ENCODE assay signal across 15 cellular contexts in the genomic region with DNA sequence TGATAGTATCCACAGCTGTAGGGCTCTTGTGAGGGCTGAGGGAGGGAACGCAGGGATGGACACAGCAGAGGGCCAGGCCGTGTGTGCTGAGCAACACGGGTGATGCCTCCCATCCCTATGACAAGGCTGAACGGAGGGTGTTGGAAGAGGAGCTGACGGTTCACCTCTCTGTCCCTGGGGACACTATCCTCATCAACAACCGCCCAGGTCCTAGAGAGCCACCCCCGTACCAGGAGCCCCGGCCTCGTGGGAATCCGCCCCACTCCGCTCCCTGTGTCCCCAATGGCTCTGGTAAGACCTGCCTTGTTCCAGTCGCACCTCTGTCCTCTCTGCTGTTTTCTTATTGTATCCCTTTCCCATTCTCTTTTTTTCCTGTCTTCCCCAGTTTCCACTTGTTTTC. TPM values are rescaled to one million over a fixed set of nuclear protein-coding genes. Genes with fewer than 3 reads are reported as not detected.
DNase-seq lines count a peak whose midpoint lies in the region; ATAC-seq and TF ChIP-seq lines count a peak whose summit lies in the region.
"Had no signal": no experiment of that assay in that cellular context is flagged by ENCODE, and none has a peak within 500 bp of the region (broad histone marks: within the 10 kb centered on the region; RNA-seq: fewer than 3 reads in every experiment).

No MANE protein-coding gene starts in this region.

- H3K4me1 ChIP-seq in lower lobe of right lung (no peaks in the 10 kb centered on the region), spleen (no peaks in the 10 kb centered on the region)
- H3K4me1 ChIP-seq: A549 had no signal

- WGBS in spleen, 5 donors = 87 to 96% (median 90%) methylated on average over 12 of the region's 12 CpGs

- H3K27me3 ChIP-seq in lower lobe of right lung (ENCODE audit: low read depth) (no peaks in the 10 kb centered on the region), spleen (replicated peaks in 1 of 7) (no peaks in the 10 kb centered on the region)

- peaks cover 17% of the 10 kb centered on the region for H3K36me3 Mint-ChIP-seq in T-helper 17 cell (ENCODE audit: low read depth)
- peaks cover 53% of the 10 kb centered on the region for H3K36me3 Mint-ChIP-seq in chondrocyte (ENCODE audit: low read depth)

- TF ChIP-seq CTCF in GM20000 (IDR thresholded peaks at IDR 0.05; ENCODE audit: extremely low read depth, missing control alignments) (no peak), lower lobe of right lung (IDR thresholded peaks at IDR 0.05) (no peak), spleen (IDR thresholded peaks at IDR 0.05 in 8 of 11, conservative IDR thresholded peaks at IDR 0.05 in 3 of 11) (no peak), chondrocyte (IDR thresholded peaks at IDR 0.05) (no peak)

- H3K27me3 Mint-ChIP-seq in T-helper 17 cell (peaks cover 5% of the 10 kb centered on the region), chondrocyte (ENCODE audit: low read depth) (no peaks in the 10 kb centered on the region)

- H3K9me3 ChIP-seq in T-helper 17 cell (ENCODE audit: control insufficient read depth, low read length, poor library complexity, severe bottlenecking) (no peaks in the 10 kb centered on the region), lower lobe of right lung (no peaks in the 10 kb centered on the region), spleen (no peaks in the 10 kb centered on the region)
- H3K9me3 ChIP-seq: A549 had no signal

- no peak overlapping the region for H3K4me3 Mint-ChIP-seq in T-helper 17 cell
- H3K4me3 Mint-ChIP-seq in chondrocyte (ENCODE audit: unreplicated experiment) = no peak overlapping the region
- H3K4me3 Mint-ChIP-seq: CD14-positive monocyte; CD8-positive, alpha-beta T cell had no signal

- intact Hi-C loops in lower lobe of right lung (cut with DNase I) = no loop called here
- intact Hi-C loops in spleen (cut with DNase I; ENCODE audit: low total_unique reads) = no loop called here

- H3K36me3 ChIP-seq in lower lobe of right lung (peaks cover 82% of the 10 kb centered on the region), spleen (peaks cover 0 to 97% (median 41%) of the 10 kb centered on the region in 6 donors)

- no peak overlapping the region for H3K27ac ChIP-seq in lower lobe of right lung
- no peak overlapping the region for H3K27ac ChIP-seq in spleen
- H3K27ac ChIP-seq: A549 had no signal

- H3K27ac Mint-ChIP-seq in T-helper 17 cell (peak overlapping the region; percentile 37), chondrocyte (ENCODE audit: unreplicated experiment) (no peak overlapping the region)
- H3K27ac Mint-ChIP-seq: CD14-positive monocyte; CD8-positive, alpha-beta T cell had no signal

- no peak for ATAC-seq in T-helper 17 cell
- no peak for ATAC-seq in lower lobe of right lung
- ATAC-seq: A549; CD8-positive, alpha-beta T cell had no signal

- no peak overlapping the region for H3K4me3 ChIP-seq in lower lobe of right lung
- no peak overlapping the region for H3K4me3 ChIP-seq in spleen
- H3K4me3 ChIP-seq: A549 had no signal

- DNase-seq in GM20000 (ENCODE audit: low spot score) = peak; percentile 8
- DNase-seq in T-helper 17 cell = no peak
- peak; percentile 30 for DNase-seq in lower lobe of right lung
- DNase-seq in spleen = peak; percentile 51
- no peak for DNase-seq in NCI-H1436 treated with DMSO at 0.1 percent for 48 hours (lab: John Stamatoyannopoulos, UW)
- no peak for DNase-seq in chondrocyte (ENCODE audit: low spot score)
- no peak for DNase-seq in UCSD-AML1 (lab: John Stamatoyannopoulos, UW; ENCODE audit: unreplicated experiment)
- DNase-seq: CD8-positive, alpha-beta T cell; COR-L47; DND-41; GF-D8 had no signal

- TF ChIP-seq POLR2A in spleen (IDR thresholded peaks at IDR 0.05) = no peak

- H3K4me1 Mint-ChIP-seq in T-helper 17 cell = peaks cover 8% of the 10 kb centered on the region
- H3K4me1 Mint-ChIP-seq in chondrocyte (ENCODE audit: low read depth) = peaks cover 12% of the 10 kb centered on the region
- H3K4me1 Mint-ChIP-seq: CD14-positive monocyte had no signal

- H3K9me3 Mint-ChIP-seq in chondrocyte (ENCODE audit: low read depth) = no peaks in the 10 kb centered on the region
- H3K9me3 Mint-ChIP-seq: CD14-positive monocyte; CD8-positive, alpha-beta T cell had no signal

RNA-seq across cellular contexts. Expression of gene DDR1, which starts 10.1 kb away (rescaled TPM):
- total RNA-seq in T-helper 17 cell (1 to 10 TPM; 1.8 to 5.6 TPM), lower lobe of right lung (80.9 TPM), spleen (10 to 100 TPM; 13.0 to 37.1 (median 23.8) TPM), chondrocyte (112 to 157 TPM (median 117 TPM) in 3 replicates)
- polyA plus RNA-seq in spleen = 10 to 100 TPM in 1 of 3 donors, 1 to 10 TPM in 2; 5.0 to 10.1 (median 8.0) TPM

RNA-seq across cellular contexts. Expression of gene GTF2H4, which starts 13.6 kb away (rescaled TPM):
- total RNA-seq in T-helper 17 cell (10 to 100 TPM; 11.6 to 19.7 TPM), lower lobe of right lung (37.1 TPM), spleen (10 to 100 TPM; 20.6 to 49.7 (median 28.3) TPM), chondrocyte (39.5 to 54.6 TPM (median 40.1 TPM) in 3 replicates)
- polyA plus RNA-seq in spleen = 10 to 100 TPM; 21.9 to 40.0 (median 33.8) TPM

RNA-seq across cellular contexts. Expression of gene VARS2, which starts 19.7 kb away (rescaled TPM):
- total RNA-seq in T-helper 17 cell (10 to 100 TPM; 24.4 to 30.5 TPM), lower lobe of right lung (33.0 TPM), spleen (10 to 100 TPM; 16.4 to 30.7 (median 28.1) TPM), chondrocyte (33.1 to 48.0 TPM (median 33.8 TPM) in 3 replicates)
- polyA plus RNA-seq in spleen = 10 to 100 TPM; 15.5 to 38.2 (median 36.3) TPM

RNA-seq across cellular contexts. Expression of gene SFTA2, which starts 37.6 kb away (rescaled TPM):
- total RNA-seq in T-helper 17 cell (not detected), lower lobe of right lung (351 TPM), spleen (under 1 TPM in 1 of 7 donors, not detected in 6; 0.47 TPM), chondrocyte (not detected in 3 replicates)
- 1 to 10 TPM in 1 of 3 donors, under 1 TPM in 1, not detected in 1; 0.08 to 2.6 TPM for polyA plus RNA-seq in spleen
- total RNA-seq: CD8-positive, alpha-beta T cell had no signal
- polyA plus RNA-seq: A549, AG04450, BJ, CD14-positive monocyte had no signal

RNA-seq across cellular contexts. Expression of gene MUCL3, which starts 46.4 kb away (rescaled TPM):
- total RNA-seq in T-helper 17 cell = not detected
- total RNA-seq in lower lobe of right lung = 5.3 TPM
- not detected for total RNA-seq in spleen
- under 1 TPM in 1 of 3 donors, not detected in 2; 0.03 TPM for polyA plus RNA-seq in spleen
- total RNA-seq in chondrocyte = 0.07 TPM in 1 of 3 replicates, not detected in the others
- total RNA-seq: CD8-positive, alpha-beta T cell had no signal
- polyA plus RNA-seq: AG04450, BJ, CD14-positive monocyte had no signal

Comparison
In these comparisons a context has a peak if more than half of its experiments do, and no peak if none do; other contexts are left out.
1. DNase-seq: peak in GM20000 (single experiment), lower lobe of right lung (single experiment) and spleen (single experiment); none in T-helper 17 cell (0 of 3), NCI-H1436 treated with DMSO at 0.1 percent for 48 hours (single experiment), chondrocyte (single experiment) and UCSD-AML1 (single experiment).